20 cellular contexts compared by ENCODE assay signal in the genomic region with DNA sequence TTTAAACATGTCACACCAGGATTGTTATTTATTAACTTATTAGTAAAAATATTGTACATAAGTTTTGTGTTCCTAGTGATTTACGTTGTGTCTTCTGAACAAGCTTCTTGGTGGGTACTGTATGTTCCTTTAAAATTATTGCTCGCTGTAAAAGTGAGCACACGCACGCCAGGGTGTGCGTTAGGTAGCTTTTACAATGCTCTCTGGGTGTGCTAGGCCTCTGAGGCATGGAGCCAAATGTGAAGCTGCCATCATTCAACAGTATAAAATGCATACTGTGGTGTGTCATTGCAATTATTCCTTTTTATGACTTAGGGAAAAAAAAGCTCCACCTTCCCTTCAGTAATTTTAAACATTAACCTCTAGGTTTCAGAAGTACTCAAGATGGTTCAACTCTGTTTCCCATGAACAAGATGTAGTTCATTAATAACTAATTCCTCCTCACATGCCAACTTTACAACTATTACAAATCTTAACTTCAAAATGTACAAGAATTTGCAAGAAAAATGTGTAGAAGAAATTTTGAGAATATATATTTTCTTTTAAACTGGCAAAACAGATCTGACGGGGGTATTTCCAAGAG. TPM values are rescaled to one million over a fixed set of nuclear protein-coding genes. Genes with fewer than 3 reads are reported as not detected.
DNase-seq lines count a peak whose midpoint lies in the region; ATAC-seq and TF ChIP-seq lines count a peak whose summit lies in the region.
"Had no signal": no experiment of that assay in that cellular context is flagged by ENCODE, and none has a peak within 500 bp of the region (broad histone marks: within the 10 kb centered on the region; RNA-seq: fewer than 3 reads in every experiment).

No MANE protein-coding gene starts in this region.

- H3K4me1 ChIP-seq in osteoblast (ENCODE audit: insufficient read depth, low read length) (no peaks in the 10 kb centered on the region), uterus (no peaks in the 10 kb centered on the region), trophoblast cell (ENCODE audit: control insufficient read depth in 1 of 2, insufficient read depth in 2 of 2, low read length in 2 of 2) (no peaks in the 10 kb centered on the region)
- H3K4me1 ChIP-seq: Caco-2 had no signal

- H2AFZ ChIP-seq in osteoblast (ENCODE audit: low read length): no peak overlapping the region
- H2AFZ ChIP-seq in trophoblast cell (ENCODE audit: insufficient read depth, low read length, poor library complexity): no peak overlapping the region

- H3K4me3 Mint-ChIP-seq in natural killer cell treated with Interleukin-12 subunit alpha and Interleukin-12 subunit beta and Interleukin-15 and Interleukin-18, amount 100 ng/mL, for 72 hours: no peak overlapping the region

- no peak overlapping the region for H3K27ac Mint-ChIP-seq in natural killer cell treated with Interleukin-12 subunit alpha and Interleukin-12 subunit beta and Interleukin-15 and Interleukin-18, amount 100 ng/mL, for 72 hours

- no peak overlapping the region for H2BK120ac ChIP-seq in trophoblast cell (ENCODE audit: insufficient read depth, low read length, poor library complexity)

- H3K27ac ChIP-seq in VCaP (peak overlapping the region; percentile 49), osteoblast (ENCODE audit: low read depth, low read length) (no peak overlapping the region), uterus (no peak overlapping the region), trophoblast cell (ENCODE audit: low read depth, low read length) (no peak overlapping the region)

- H3K4me2 ChIP-seq in osteoblast (ENCODE audit: insufficient read depth, low read length) (no peak overlapping the region), trophoblast cell (ENCODE audit: low read length) (no peak overlapping the region)

- DNase-seq in osteoblast (ENCODE audit: insufficient read length, low spot score, missing footprints) (peak; percentile 17), uterus (no peak), trophoblast cell (no peak)
- no peak for DNase-seq in natural killer cell treated with Interleukin-12 subunit alpha and Interleukin-12 subunit beta and Interleukin-15 and Interleukin-18, amount 100 ng/mL, for 72 hours (ENCODE audit: low spot score)
- DNase-seq in stimulated activated naive CD4-positive, alpha-beta T cell (lab: John Stamatoyannopoulos, UW): no peak
- DNase-seq: AML-193, Caco-2, H7, KBM-7, NCI-H1105, NCI-H1694 treated with DMSO at 0.1 percent for 48 hours, NCI-H2171, NCI-H446 treated with DMSO at 0.1 percent for 48 hours, NCI-H82, SHP77 treated with DMSO at 0.1 percent for 48 hours had no signal

- no peak overlapping the region for H2BK12ac ChIP-seq in trophoblast cell (ENCODE audit: low read length)

- no peak overlapping the region for H4K91ac ChIP-seq in trophoblast cell (ENCODE audit: low read depth, low read length)

- no peaks in the 10 kb centered on the region for H3K27me3 Mint-ChIP-seq in natural killer cell treated with Interleukin-12 subunit alpha and Interleukin-12 subunit beta and Interleukin-15 and Interleukin-18, amount 100 ng/mL, for 72 hours

- TF ChIP-seq POLR2A in uterus (IDR thresholded peaks at IDR 0.05): no peak

- WGBS in trophoblast cell (ENCODE audit: extremely low coverage, insufficient coverage, insufficient read length): no CpG with 5 or more reads among the region's 6 CpGs

- H3K79me1 ChIP-seq in trophoblast cell (ENCODE audit: low read length): no peaks in the 10 kb centered on the region

- H3K36me3 Mint-ChIP-seq in natural killer cell treated with Interleukin-12 subunit alpha and Interleukin-12 subunit beta and Interleukin-15 and Interleukin-18, amount 100 ng/mL, for 72 hours: no peaks in the 10 kb centered on the region

- H3K9me3 ChIP-seq in osteoblast (ENCODE audit: low read depth, low read length) (no peaks in the 10 kb centered on the region), uterus (no peaks in the 10 kb centered on the region), trophoblast cell (ENCODE audit: insufficient read depth, low read depth, low read length) (no peaks in the 10 kb centered on the region)
- H3K9me3 ChIP-seq: Caco-2 had no signal

- no peak overlapping the region for H3K23ac ChIP-seq in trophoblast cell (ENCODE audit: low read length)

- no peak overlapping the region for H3K14ac ChIP-seq in trophoblast cell (ENCODE audit: low read length)

- no peaks in the 10 kb centered on the region for H3K79me2 ChIP-seq in osteoblast (ENCODE audit: insufficient read depth, low read length)
- no peaks in the 10 kb centered on the region for H3K79me2 ChIP-seq in trophoblast cell (ENCODE audit: control insufficient read depth, insufficient read depth, low read length, poor library complexity)

- H3K36me3 ChIP-seq in osteoblast (ENCODE audit: insufficient read depth, low read length) (no peaks in the 10 kb centered on the region), uterus (no peaks in the 10 kb centered on the region), trophoblast cell (ENCODE audit: control insufficient read depth in 1 of 2, insufficient read depth in 2 of 2, low read length in 2 of 2) (no peaks in the 10 kb centered on the region)

- H4K20me1 ChIP-seq in osteoblast (ENCODE audit: insufficient read depth, low read length): no peaks in the 10 kb centered on the region

- no peak overlapping the region for H3K4ac ChIP-seq in trophoblast cell (ENCODE audit: low read depth, low read length)

- H3K9ac ChIP-seq in trophoblast cell (ENCODE audit: low read length): no peak overlapping the region

- no peak overlapping the region for H3K18ac ChIP-seq in trophoblast cell (ENCODE audit: low read length)

- H3K9me3 Mint-ChIP-seq in natural killer cell treated with Interleukin-12 subunit alpha and Interleukin-12 subunit beta and Interleukin-15 and Interleukin-18, amount 100 ng/mL, for 72 hours: no peaks in the 10 kb centered on the region

- no peaks in the 10 kb centered on the region for H3K4me1 Mint-ChIP-seq in natural killer cell treated with Interleukin-12 subunit alpha and Interleukin-12 subunit beta and Interleukin-15 and Interleukin-18, amount 100 ng/mL, for 72 hours (ENCODE audit: low read depth in 2 of 2)

- no peaks in the 10 kb centered on the region for H3K27me3 ChIP-seq in osteoblast (ENCODE audit: insufficient read depth, low read length)
- H3K27me3 ChIP-seq in uterus: no peaks in the 10 kb centered on the region
- H3K27me3 ChIP-seq in trophoblast cell (ENCODE audit: insufficient read depth, low read length): no peaks in the 10 kb centered on the region

- intact Hi-C loops in uterus (cut with DNase I; ENCODE audit: low total_unique reads): no loop called here

- H2AK5ac ChIP-seq in trophoblast cell (ENCODE audit: low read length): no peak overlapping the region

- no peak overlapping the region for H2BK5ac ChIP-seq in trophoblast cell (ENCODE audit: low read depth, low read length, poor library complexity)

- TF ChIP-seq CTCF in VCaP (conservative IDR thresholded peaks at IDR 0.05) (no peak), osteoblast (IDR thresholded peaks at IDR 0.05; ENCODE audit: extremely low read depth, low read depth, low read length) (no peak), uterus (IDR thresholded peaks at IDR 0.05) (no peak)

- no peak overlapping the region for H4K8ac ChIP-seq in trophoblast cell (ENCODE audit: low read depth, low read length)

- H4K12ac ChIP-seq in trophoblast cell (ENCODE audit: low read depth, low read length): no peak overlapping the region

- peak; percentile 51 for ATAC-seq in GM18861 (IDR thresholded peaks at IDR 0.05; ENCODE audit: unreplicated experiment)
- peak; percentile 48 for ATAC-seq in HG02759 (IDR thresholded peaks at IDR 0.05; ENCODE audit: unreplicated experiment)
- no peak for ATAC-seq in natural killer cell treated with Interleukin-12 subunit alpha and Interleukin-12 subunit beta and Interleukin-15 and Interleukin-18, amount 100 ng/mL, for 72 hours

- H3K4me3 ChIP-seq in osteoblast (ENCODE audit: insufficient read depth, low read length) (no peak overlapping the region), uterus (no peak overlapping the region), trophoblast cell (ENCODE audit: low read depth, low read length) (no peak overlapping the region)

RNA-seq across cellular contexts. Expression of a gene that starts 42.4 kb away (rescaled TPM):
- total RNA-seq in osteoblast: not detected in 2 replicates
- total RNA-seq in uterus: under 1 TPM in 1 of 4 donors, not detected in 3; under 0.01 TPM
- total RNA-seq in natural killer cell treated with Interleukin-12 subunit alpha and Interleukin-12 subunit beta and Interleukin-15 and Interleukin-18, amount 100 ng/mL, for 72 hours: not detected
- polyA plus RNA-seq in trophoblast cell (2013): not detected in 2 replicates
- total RNA-seq: A673, Caco-2, MCF 10A had no signal

Comparison
In these comparisons a context has a peak if more than half of its experiments do, and no peak if none do; other contexts are left out.
1. ATAC-seq: peak in GM18861 (single experiment) and HG02759 (single experiment); none in natural killer cell treated with Interleukin-12 subunit alpha and Interleukin-12 subunit beta and Interleukin-15 and Interleukin-18, amount 100 ng/mL, for 72 hours (0 of 2).